ENCODE assay signal across 1 cellular context in the genomic region with DNA sequence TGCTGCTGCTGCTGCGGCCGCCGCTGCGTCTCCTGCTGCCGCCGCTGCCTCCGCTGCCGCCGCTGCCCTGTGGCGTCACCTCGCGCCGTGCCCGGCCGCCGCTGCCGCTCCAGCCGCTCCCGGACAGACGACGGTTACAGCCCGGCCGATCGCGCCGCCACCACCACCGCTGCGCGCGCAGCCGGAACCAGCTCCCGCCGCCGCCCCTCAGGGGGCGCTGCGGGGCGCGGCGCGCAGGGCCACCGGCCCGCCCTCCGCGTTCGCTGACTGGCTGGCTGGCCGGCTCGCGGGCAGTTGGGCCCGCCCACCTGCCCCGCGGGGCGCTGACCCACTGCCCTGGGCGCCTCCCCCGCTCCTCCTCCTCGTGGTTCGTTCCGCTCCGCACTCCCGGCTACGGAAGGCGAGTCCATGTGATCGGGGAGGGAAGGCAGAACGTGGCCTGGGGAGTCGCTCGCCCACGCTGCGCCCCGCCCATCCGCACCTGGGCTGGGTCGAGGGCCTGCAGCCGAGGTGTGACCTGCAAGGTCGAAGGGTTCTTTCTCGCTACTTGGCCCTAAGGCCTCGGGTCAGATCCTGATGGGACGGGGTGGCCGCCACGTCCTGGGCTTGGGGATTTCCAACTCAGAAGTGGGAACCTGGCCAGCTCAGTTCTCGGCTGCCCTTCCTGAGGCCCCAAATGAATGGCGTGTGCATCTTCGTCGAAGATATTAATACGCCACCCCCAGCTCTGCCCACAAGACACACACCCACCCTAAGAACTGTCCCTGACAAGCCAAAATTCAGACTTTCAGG.
A peak's percentile ranks its signal among the peaks of the same experiment; 100 is the strongest.
TF ChIP-seq lines count a peak whose summit lies in the region.

TSS of gene PTP4A2 (minus strand) at position 185 of the 792 bp plus-strand sequence. CDS start 19,303 bp downstream, outside the sequence.

TF ChIP-seq in K562, 482 proteins besides CTCF, POLR2A, EP300 and RAD21 (continued from another document and continues in another):
- TF ChIP-seq, protein P1, sequence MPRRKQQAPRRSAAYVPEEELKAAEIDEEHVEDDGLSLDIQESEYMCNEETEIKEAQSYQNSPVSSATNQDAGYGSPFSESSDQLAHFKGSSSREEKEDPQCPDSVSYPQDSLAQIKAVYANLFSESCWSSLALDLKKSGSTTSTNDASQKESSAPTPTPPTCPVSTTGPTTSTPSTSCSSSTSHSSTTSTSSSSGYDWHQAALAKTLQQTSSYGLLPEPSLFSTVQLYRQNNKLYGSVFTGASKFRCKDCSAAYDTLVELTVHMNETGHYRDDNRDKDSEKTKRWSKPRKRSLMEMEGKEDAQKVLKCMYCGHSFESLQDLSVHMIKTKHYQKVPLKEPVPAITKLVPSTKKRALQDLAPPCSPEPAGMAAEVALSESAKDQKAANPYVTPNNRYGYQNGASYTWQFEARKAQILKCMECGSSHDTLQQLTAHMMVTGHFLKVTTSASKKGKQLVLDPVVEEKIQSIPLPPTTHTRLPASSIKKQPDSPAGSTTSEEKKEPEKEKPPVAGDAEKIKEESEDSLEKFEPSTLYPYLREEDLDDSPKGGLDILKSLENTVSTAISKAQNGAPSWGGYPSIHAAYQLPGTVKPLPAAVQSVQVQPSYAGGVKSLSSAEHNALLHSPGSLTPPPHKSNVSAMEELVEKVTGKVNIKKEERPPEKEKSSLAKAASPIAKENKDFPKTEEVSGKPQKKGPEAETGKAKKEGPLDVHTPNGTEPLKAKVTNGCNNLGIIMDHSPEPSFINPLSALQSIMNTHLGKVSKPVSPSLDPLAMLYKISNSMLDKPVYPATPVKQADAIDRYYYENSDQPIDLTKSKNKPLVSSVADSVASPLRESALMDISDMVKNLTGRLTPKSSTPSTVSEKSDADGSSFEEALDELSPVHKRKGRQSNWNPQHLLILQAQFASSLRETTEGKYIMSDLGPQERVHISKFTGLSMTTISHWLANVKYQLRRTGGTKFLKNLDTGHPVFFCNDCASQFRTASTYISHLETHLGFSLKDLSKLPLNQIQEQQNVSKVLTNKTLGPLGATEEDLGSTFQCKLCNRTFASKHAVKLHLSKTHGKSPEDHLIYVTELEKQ (CRISPR knock-in tag; IDR thresholded peaks at IDR 0.05): no peak
- TF ChIP-seq KLF1 (tag; IDR thresholded peaks at IDR 0.05): peak; percentile 98
- TF ChIP-seq LCOR (CRISPR knock-in tag; IDR thresholded peaks at IDR 0.05): peak; percentile 93
- peak; percentile 32 for TF ChIP-seq MEIS2 (IDR thresholded peaks at IDR 0.05; ENCODE audit: partially characterized antibody)
- TF ChIP-seq TGIF2 (CRISPR knock-in tag; IDR thresholded peaks at IDR 0.05): no peak
- TF ChIP-seq, protein P2, sequence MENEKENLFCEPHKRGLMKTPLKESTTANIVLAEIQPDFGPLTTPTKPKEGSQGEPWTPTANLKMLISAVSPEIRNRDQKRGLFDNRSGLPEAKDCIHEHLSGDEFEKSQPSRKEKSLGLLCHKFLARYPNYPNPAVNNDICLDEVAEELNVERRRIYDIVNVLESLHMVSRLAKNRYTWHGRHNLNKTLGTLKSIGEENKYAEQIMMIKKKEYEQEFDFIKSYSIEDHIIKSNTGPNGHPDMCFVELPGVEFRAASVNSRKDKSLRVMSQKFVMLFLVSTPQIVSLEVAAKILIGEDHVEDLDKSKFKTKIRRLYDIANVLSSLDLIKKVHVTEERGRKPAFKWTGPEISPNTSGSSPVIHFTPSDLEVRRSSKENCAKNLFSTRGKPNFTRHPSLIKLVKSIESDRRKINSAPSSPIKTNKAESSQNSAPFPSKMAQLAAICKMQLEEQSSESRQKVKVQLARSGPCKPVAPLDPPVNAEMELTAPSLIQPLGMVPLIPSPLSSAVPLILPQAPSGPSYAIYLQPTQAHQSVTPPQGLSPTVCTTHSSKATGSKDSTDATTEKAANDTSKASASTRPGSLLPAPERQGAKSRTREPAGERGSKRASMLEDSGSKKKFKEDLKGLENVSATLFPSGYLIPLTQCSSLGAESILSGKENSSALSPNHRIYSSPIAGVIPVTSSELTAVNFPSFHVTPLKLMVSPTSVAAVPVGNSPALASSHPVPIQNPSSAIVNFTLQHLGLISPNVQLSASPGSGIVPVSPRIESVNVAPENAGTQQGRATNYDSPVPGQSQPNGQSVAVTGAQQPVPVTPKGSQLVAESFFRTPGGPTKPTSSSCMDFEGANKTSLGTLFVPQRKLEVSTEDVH (IDR thresholded peaks at IDR 0.05; ENCODE audit: low read depth, partially characterized antibody): no peak
- TF ChIP-seq TFAM (CRISPR knock-in tag; conservative IDR thresholded peaks at IDR 0.05): no peak
- TF ChIP-seq ZC3H8 (IDR thresholded peaks at IDR 0.05): no peak
- peak; percentile 59; the same call in 1 of the 2 replicates for TF ChIP-seq KLF16 (IDR thresholded peaks at IDR 0.05)
- TF ChIP-seq, protein P3, sequence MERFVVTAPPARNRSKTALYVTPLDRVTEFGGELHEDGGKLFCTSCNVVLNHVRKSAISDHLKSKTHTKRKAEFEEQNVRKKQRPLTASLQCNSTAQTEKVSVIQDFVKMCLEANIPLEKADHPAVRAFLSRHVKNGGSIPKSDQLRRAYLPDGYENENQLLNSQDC (CRISPR knock-in tag; IDR thresholded peaks at IDR 0.05): no peak
- TF ChIP-seq RAD51 (IDR thresholded peaks at IDR 0.05; ENCODE audit: borderline replicate concordance, low read depth): peak; percentile 52; the same call in 1 of the 2 replicates
- TF ChIP-seq NELFE (IDR thresholded peaks at IDR 0.05; ENCODE audit: insufficient read depth, insufficient read length): no peak
- TF ChIP-seq PTTG1 (tag; IDR thresholded peaks at IDR 0.05; ENCODE audit: low read depth): no peak
- TF ChIP-seq, protein P4, sequence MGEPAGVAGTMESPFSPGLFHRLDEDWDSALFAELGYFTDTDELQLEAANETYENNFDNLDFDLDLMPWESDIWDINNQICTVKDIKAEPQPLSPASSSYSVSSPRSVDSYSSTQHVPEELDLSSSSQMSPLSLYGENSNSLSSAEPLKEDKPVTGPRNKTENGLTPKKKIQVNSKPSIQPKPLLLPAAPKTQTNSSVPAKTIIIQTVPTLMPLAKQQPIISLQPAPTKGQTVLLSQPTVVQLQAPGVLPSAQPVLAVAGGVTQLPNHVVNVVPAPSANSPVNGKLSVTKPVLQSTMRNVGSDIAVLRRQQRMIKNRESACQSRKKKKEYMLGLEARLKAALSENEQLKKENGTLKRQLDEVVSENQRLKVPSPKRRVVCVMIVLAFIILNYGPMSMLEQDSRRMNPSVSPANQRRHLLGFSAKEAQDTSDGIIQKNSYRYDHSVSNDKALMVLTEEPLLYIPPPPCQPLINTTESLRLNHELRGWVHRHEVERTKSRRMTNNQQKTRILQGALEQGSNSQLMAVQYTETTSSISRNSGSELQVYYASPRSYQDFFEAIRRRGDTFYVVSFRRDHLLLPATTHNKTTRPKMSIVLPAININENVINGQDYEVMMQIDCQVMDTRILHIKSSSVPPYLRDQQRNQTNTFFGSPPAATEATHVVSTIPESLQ (CRISPR knock-in tag; IDR thresholded peaks at IDR 0.05): peak; percentile 99
- no peak for TF ChIP-seq ZNF41 (CRISPR knock-in tag; conservative IDR thresholded peaks at IDR 0.05)
- TF ChIP-seq MTA1 (IDR thresholded peaks at IDR 0.05; ENCODE audit: borderline replicate concordance): peak; percentile 62; the same call in 1 of the 2 replicates
- no peak for TF ChIP-seq SAFB2 (IDR thresholded peaks at IDR 0.05; ENCODE audit: borderline replicate concordance, low read depth, low read length, severe bottlenecking)
- TF ChIP-seq IRF1 (CRISPR knock-in tag; IDR thresholded peaks at IDR 0.05; ENCODE audit: borderline replicate concordance): no peak
- TF ChIP-seq GTF2E2 (tag; IDR thresholded peaks at IDR 0.05): no peak
- TF ChIP-seq RB1 (IDR thresholded peaks at IDR 0.05; ENCODE audit: low read depth): peak; percentile 99
- no peak for TF ChIP-seq ZNF699 (CRISPR knock-in tag; IDR thresholded peaks at IDR 0.05; ENCODE audit: insufficient replicate concordance)
- TF ChIP-seq ZBTB43 (CRISPR knock-in tag; IDR thresholded peaks at IDR 0.05): 0 out of 2 replicates have a peak, but pooled peaks have one; percentile 60
- peak in 1 of 2 experiments; percentile 87; a peak in 1 of 4 replicates for TF ChIP-seq UBTF (IDR thresholded peaks at IDR 0.05; ENCODE audit: borderline replicate concordance in 1 of 2, low read depth in 2 of 2, low read length in 2 of 2)
- no peak for TF ChIP-seq SIN3A (IDR thresholded peaks at IDR 0.05; ENCODE audit: borderline replicate concordance in 2 of 2, control insufficient read depth in 1 of 2, low read depth in 2 of 2, low read length in 2 of 2)
- TF ChIP-seq, protein P5, sequence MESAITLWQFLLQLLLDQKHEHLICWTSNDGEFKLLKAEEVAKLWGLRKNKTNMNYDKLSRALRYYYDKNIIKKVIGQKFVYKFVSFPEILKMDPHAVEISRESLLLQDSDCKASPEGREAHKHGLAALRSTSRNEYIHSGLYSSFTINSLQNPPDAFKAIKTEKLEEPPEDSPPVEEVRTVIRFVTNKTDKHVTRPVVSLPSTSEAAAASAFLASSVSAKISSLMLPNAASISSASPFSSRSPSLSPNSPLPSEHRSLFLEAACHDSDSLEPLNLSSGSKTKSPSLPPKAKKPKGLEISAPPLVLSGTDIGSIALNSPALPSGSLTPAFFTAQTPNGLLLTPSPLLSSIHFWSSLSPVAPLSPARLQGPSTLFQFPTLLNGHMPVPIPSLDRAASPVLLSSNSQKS (CRISPR knock-in tag; IDR thresholded peaks at IDR 0.05): no peak
- TF ChIP-seq NR0B1 (IDR thresholded peaks at IDR 0.05; ENCODE audit: partially characterized antibody): no peak
- no peak for TF ChIP-seq MCM3 (IDR thresholded peaks at IDR 0.05)
- TF ChIP-seq TRIM28 (IDR thresholded peaks at IDR 0.05): no peak; the same call in 1 of the 2 replicates
- no peak for TF ChIP-seq ZC3H11A (IDR thresholded peaks at IDR 0.05; ENCODE audit: low read depth, low read length)
- TF ChIP-seq ZNF395 (CRISPR knock-in tag; IDR thresholded peaks at IDR 0.05): peak; percentile 82
- TF ChIP-seq NFYB (IDR thresholded peaks at IDR 0.05; ENCODE audit: extremely low read depth, insufficient read length): peak; percentile 57
- peak; percentile 90 for TF ChIP-seq ZNF589 (CRISPR knock-in tag; IDR thresholded peaks at IDR 0.05; ENCODE audit: low read depth)
- peak; percentile 56; the same call in 1 of the 2 replicates for TF ChIP-seq TEAD4 (IDR thresholded peaks at IDR 0.05; ENCODE audit: low read length)
- TF ChIP-seq TEAD4 (CRISPR knock-in tag; IDR thresholded peaks at IDR 0.05; ENCODE audit: borderline replicate concordance): no peak
- no peak for TF ChIP-seq RFX7 (CRISPR knock-in tag; IDR thresholded peaks at IDR 0.05)
- peak; percentile 69 for TF ChIP-seq POLR2AphosphoS5 (IDR thresholded peaks at IDR 0.05; ENCODE audit: control insufficient read depth, insufficient read depth, low read depth, low read length)
- TF ChIP-seq PHB (CRISPR knock-in tag; IDR thresholded peaks at IDR 0.05): no peak
- TF ChIP-seq RHOXF2B (CRISPR knock-in tag; conservative IDR thresholded peaks at IDR 0.05): no peak
